Comparison of ENCODE assay signal across 8 cellular contexts in the genomic region with DNA sequence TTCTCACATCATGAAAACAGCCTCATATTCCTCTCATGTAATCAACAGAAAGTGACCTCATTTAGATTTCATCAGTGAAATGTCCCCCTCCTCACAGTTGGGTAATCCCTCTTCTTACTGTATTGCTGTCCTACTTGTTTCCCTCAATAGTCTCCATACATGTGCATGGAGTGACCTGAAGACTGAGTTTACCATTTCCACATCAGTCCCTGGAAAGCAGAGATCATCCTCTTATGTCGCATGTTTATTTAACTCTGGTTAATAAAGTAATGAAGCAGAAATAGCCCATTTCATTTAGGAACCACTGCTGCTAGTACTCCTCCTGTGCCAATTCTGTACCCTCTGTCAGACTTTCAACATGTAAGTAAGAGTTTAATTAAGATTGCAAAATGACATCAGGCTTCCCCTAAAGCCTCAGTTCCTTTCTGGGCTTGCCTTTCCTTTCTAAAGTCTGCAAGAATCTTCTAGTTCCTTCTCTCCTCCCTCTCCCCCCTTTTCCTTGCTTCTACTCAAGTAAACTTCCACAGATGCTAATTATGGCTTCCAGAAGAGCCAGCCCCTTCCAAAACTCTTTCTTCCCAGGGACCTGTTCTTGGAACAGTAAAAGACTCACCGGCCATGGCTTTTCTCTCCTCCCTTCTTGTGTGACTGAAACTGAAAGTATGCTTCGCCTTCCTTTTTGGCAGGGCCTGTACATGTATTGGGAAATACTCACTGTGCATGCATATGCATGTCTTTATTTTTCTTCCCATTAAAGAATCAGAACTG. TPM values are rescaled to one million over a fixed set of nuclear protein-coding genes. Genes with fewer than 3 reads are reported as not detected.
A peak's percentile ranks its signal among the peaks of the same experiment; 100 is the strongest.
DNase-seq lines count a peak whose midpoint lies in the region; ATAC-seq lines count a peak whose summit lies in the region.
"Not testable (repeated sequence)": the region's sequence is repeated elsewhere in the genome, so short reads cannot be mapped to it uniquely, and the experiment has no call there.

A gene (minus strand): TSS at position 651 of the 768 bp plus-strand sequence. CDS start 31 bp downstream, at position 620.

- H3K9me3 ChIP-seq in muscle layer of colon (ENCODE audit: low read length): not testable (repeated sequence)

- H3K9ac ChIP-seq in muscle layer of colon (ENCODE audit: low read length): peak within 1 kb of the TSS; percentile 6

- H3K36me3 ChIP-seq in muscle layer of colon (ENCODE audit: insufficient read depth, low read length): not testable (repeated sequence)

- peak within 1 kb of the TSS; percentile 14 for H3K27ac ChIP-seq in muscle layer of colon (ENCODE audit: low read depth, low read length)

- not testable (repeated sequence) for H3K27me3 ChIP-seq in muscle layer of colon (ENCODE audit: control insufficient read depth in 1 of 2, insufficient read depth in 2 of 2, low read length in 2 of 2)

- peak; percentile 70 for DNase-seq in GM03348 (ENCODE audit: low spot score)
- DNase-seq in RPMI8226: peak; percentile 74
- DNase-seq in activated naive CD4-positive, alpha-beta T cell treated with anti-CD3 and anti-CD28 coated beads, Interleukin-2, amount 50 U/mL, for 72 hours (ENCODE audit: low spot score in 2 of 2): peak in 1 of 2 donors; percentile 27
- DNase-seq in fibroblast of gingiva (ENCODE audit: low read depth): peak; percentile 76
- peak; percentile 62 for DNase-seq in stromal cell of bone marrow (ENCODE audit: low read depth)

- H3K4me3 ChIP-seq in muscle layer of colon (ENCODE audit: low read depth in 1 of 2, low read length in 2 of 2): peak within 1 kb of the TSS; percentile 0 to 58

- H3K9me3 Mint-ChIP-seq in activated naive CD4-positive, alpha-beta T cell treated with anti-CD3 and anti-CD28 coated beads, Interleukin-2, amount 50 U/mL, for 72 hours: peaks cover 5 to 14% of the 10 kb centered on the region in 2 donors

- H3K36me3 Mint-ChIP-seq in activated naive CD4-positive, alpha-beta T cell treated with anti-CD3 and anti-CD28 coated beads, Interleukin-2, amount 50 U/mL, for 72 hours: peaks cover 18 to 25% of the 10 kb centered on the region in 2 donors

- ATAC-seq in GM21447 (IDR thresholded peaks at IDR 0.05; ENCODE audit: unreplicated experiment): peak; percentile 95
- peak; percentile 91 for ATAC-seq in HG03342 (IDR thresholded peaks at IDR 0.05; ENCODE audit: unreplicated experiment)
- peak; percentile 80 to 84 for ATAC-seq in activated naive CD4-positive, alpha-beta T cell treated with anti-CD3 and anti-CD28 coated beads, Interleukin-2, amount 50 U/mL, for 72 hours

- H3K27ac Mint-ChIP-seq in activated naive CD4-positive, alpha-beta T cell treated with anti-CD3 and anti-CD28 coated beads, Interleukin-2, amount 50 U/mL, for 72 hours: peak within 1 kb of the TSS; percentile 87 to 94

- H3K4me1 ChIP-seq in muscle layer of colon (ENCODE audit: insufficient read depth, low read length): not testable (repeated sequence)

RNA-seq across cellular contexts. Expression of the gene that starts here (rescaled TPM):
- 10 to 100 TPM; 23.6 to 46.5 TPM for total RNA-seq in activated naive CD4-positive, alpha-beta T cell treated with anti-CD3 and anti-CD28 coated beads, Interleukin-2, amount 50 U/mL, for 72 hours
